8 cellular contexts compared by ENCODE assay signal in genomic region chr7:100895701-100895955, GRCh38. TPM values are rescaled to one million over a fixed set of nuclear protein-coding genes. Genes with fewer than 3 reads are reported as not detected.
DNase-seq lines count a peak whose midpoint lies in the region; ATAC-seq and TF ChIP-seq lines count a peak whose summit lies in the region.

Gene ACHE, minus strand, starts transcription at chr7:100895888. Its CDS starts 1,656 bp downstream, at chr7:100894232.

- H2BK12ac ChIP-seq in H9 (ENCODE audit: insufficient read length, low read depth, low read length): no peak within 1 kb of the TSS

- H3K27ac ChIP-seq in H9 (ENCODE audit: insufficient read length, low read depth, low read length) (no peak within 1 kb of the TSS), iPS-18a (ENCODE audit: low read length) (no peak within 1 kb of the TSS), spleen (peak within 1 kb of the TSS in 5 of 8 donors; percentile 11 to 51 (median 40))

- no peaks in the 10 kb centered on the region for H3K36me3 ChIP-seq in iPS-18a (ENCODE audit: control insufficient read depth, low read depth, low read length)
- H3K36me3 ChIP-seq in spleen: no peaks in the 10 kb centered on the region

- no peak within 1 kb of the TSS for H4K5ac ChIP-seq in H9 (ENCODE audit: insufficient read length, low read depth, low read length)

- H4K91ac ChIP-seq in H9 (ENCODE audit: insufficient read length, low read depth, low read length): no peak within 1 kb of the TSS

- H2BK20ac ChIP-seq in H9 (ENCODE audit: low read depth, low read length, poor library complexity, severe bottlenecking): no peak within 1 kb of the TSS

- H3T11ph ChIP-seq in H9 (ENCODE audit: low read length): no peak within 1 kb of the TSS

- H3K4ac ChIP-seq in H9 (ENCODE audit: low read depth, low read length): no peak within 1 kb of the TSS

- peak within 1 kb of the TSS in 1 of 3 experiments; percentile 14; a peak in 2 of 7 replicates for H3K27ac Mint-ChIP-seq in H9
- peak within 1 kb of the TSS; percentile 51 for H3K27ac Mint-ChIP-seq in activated naive CD8-positive, alpha-beta T cell treated with anti-CD3 and anti-CD28 coated beads, Interleukin-2, amount 10 ng/mL, durations not matched to agents 7 days and 5 days

- no peaks in the 10 kb centered on the region for H3K36me3 Mint-ChIP-seq in H9 (ENCODE audit: insufficient read depth in 1 of 3, low read depth in 3 of 3)
- H3K36me3 Mint-ChIP-seq in activated naive CD8-positive, alpha-beta T cell treated with anti-CD3 and anti-CD28 coated beads, Interleukin-2, amount 10 ng/mL, durations not matched to agents 7 days and 5 days: no peaks in the 10 kb centered on the region

- H3K4me3 ChIP-seq in iPS-18a (ENCODE audit: low read length) (peak within 1 kb of the TSS; percentile 59), spleen (peak within 1 kb of the TSS; percentile 34 to 73 (median 48))

- intact Hi-C loops in spleen (cut with DNase I; ENCODE audit: low total_unique reads): loop anchor here (5.0 kb wide), 1 partner anchor 162 kb away; no protein-coding TSS in a partner anchor

- WGBS in H9 (ENCODE audit: extremely low coverage, insufficient read length, low lambda C conversion rate): no CpG with 5 or more reads among the region's 32 CpGs
- WGBS in spleen, 5 donors: 0 to 2% (median 1%) methylated on average over 10 to 32 of the region's 32 CpGs; no CpG with 5 or more reads in 1 of the 5 donors

- H3K4me1 ChIP-seq in H9 (ENCODE audit: insufficient read depth, low read length) (peaks cover 2% of the 10 kb centered on the region; the same call in 1 of the 2 replicates), iPS-18a (ENCODE audit: control insufficient read depth, low read depth, low read length) (peaks cover 5% of the 10 kb centered on the region), spleen (peaks cover 20 to 46% (median 36%) of the 10 kb centered on the region in 6 donors)

- H3K9me3 Mint-ChIP-seq in H9: no peaks in the 10 kb centered on the region; a peak in 2 of 5 replicates
- H3K9me3 Mint-ChIP-seq in activated naive CD8-positive, alpha-beta T cell treated with anti-CD3 and anti-CD28 coated beads, Interleukin-2, amount 10 ng/mL, durations not matched to agents 7 days and 5 days: no peaks in the 10 kb centered on the region

- H3K79me2 ChIP-seq in H9 (ENCODE audit: insufficient read depth, low read length): no peaks in the 10 kb centered on the region

- no peak for DNase-seq in H9
- DNase-seq in activated naive CD8-positive, alpha-beta T cell treated with anti-CD3 and anti-CD28 coated beads, Interleukin-2, amount 10 ng/mL, durations not matched to agents 7 days and 5 days: no peak
- no peak for DNase-seq in spleen
- no peak for DNase-seq in dermis blood vessel endothelial cell
- DNase-seq in GM20000 (ENCODE audit: low spot score): no peak

- no peak within 1 kb of the TSS for H3K14ac ChIP-seq in H9 (ENCODE audit: insufficient read depth, low read length)

- H3K4me1 Mint-ChIP-seq in H9: peaks cover 23 to 24% of the 10 kb centered on the region in 2 experiments
- peaks cover 13% of the 10 kb centered on the region for H3K4me1 Mint-ChIP-seq in activated naive CD8-positive, alpha-beta T cell treated with anti-CD3 and anti-CD28 coated beads, Interleukin-2, amount 10 ng/mL, durations not matched to agents 7 days and 5 days

- H2AK5ac ChIP-seq in H9 (ENCODE audit: insufficient read length, low read length): no peak within 1 kb of the TSS

- H3K9ac ChIP-seq in H9 (ENCODE audit: extremely low read depth, insufficient read length, low read length) (no peak within 1 kb of the TSS), iPS-18a (ENCODE audit: low read length) (no peak within 1 kb of the TSS)

- H3K23ac ChIP-seq in H9 (ENCODE audit: insufficient read length, low read depth, low read length): no peak within 1 kb of the TSS

- H2BK5ac ChIP-seq in H9 (ENCODE audit: insufficient read length, low read length): no peak within 1 kb of the TSS

- H2AFZ ChIP-seq in H9 (ENCODE audit: low read length): no peak within 1 kb of the TSS

- H4K20me1 ChIP-seq in H9 (ENCODE audit: control insufficient read depth, insufficient read depth, insufficient read length): no peaks in the 10 kb centered on the region

- H3K4me2 ChIP-seq in H9 (ENCODE audit: insufficient read depth, insufficient read length, low read length): peak within 1 kb of the TSS; percentile 33

- peaks cover 25% of the 10 kb centered on the region for H3K27me3 Mint-ChIP-seq in H9 (ENCODE audit: low read depth)
- peaks cover 53% of the 10 kb centered on the region for H3K27me3 Mint-ChIP-seq in activated naive CD8-positive, alpha-beta T cell treated with anti-CD3 and anti-CD28 coated beads, Interleukin-2, amount 10 ng/mL, durations not matched to agents 7 days and 5 days

- POLR2A ChIA-PET in activated naive CD8-positive, alpha-beta T cell treated with anti-CD3 and anti-CD28 coated beads, Interleukin-2, amount 10 ng/mL, durations not matched to agents 7 days and 5 days (lab: Charles Lee): no interaction called here

- H3K9me3 ChIP-seq in H9 (ENCODE audit: control insufficient read depth, low read depth, low read length) (no peaks in the 10 kb centered on the region), iPS-18a (ENCODE audit: control insufficient read depth, low read depth, low read length) (no peaks in the 10 kb centered on the region), spleen (no peaks in the 10 kb centered on the region)

- H3K4me3 Mint-ChIP-seq in H9: peak within 1 kb of the TSS; percentile 68 to 79
- peak within 1 kb of the TSS; percentile 44 for H3K4me3 Mint-ChIP-seq in activated naive CD8-positive, alpha-beta T cell treated with anti-CD3 and anti-CD28 coated beads, Interleukin-2, amount 10 ng/mL, durations not matched to agents 7 days and 5 days

- no peaks in the 10 kb centered on the region for H3K79me1 ChIP-seq in H9 (ENCODE audit: insufficient read depth, low read depth, low read length, poor library complexity, severe bottlenecking)

- TF ChIP-seq POLR2A in spleen (IDR thresholded peaks at IDR 0.05) (no peak), GM18505 (IDR thresholded peaks at IDR 0.05; ENCODE audit: borderline replicate concordance, extremely low read depth, insufficient read depth, insufficient read length) (no peak)

- H3K27me3 ChIP-seq in H9 (ENCODE audit: insufficient read depth, low read length): peaks cover 7% of the 10 kb centered on the region
- peaks cover 19% of the 10 kb centered on the region for H3K27me3 ChIP-seq in iPS-18a (ENCODE audit: control insufficient read depth, insufficient read depth, low read length)
- peaks cover 3 to 99% (median 57%) of the 10 kb centered on the region in 7 donors for H3K27me3 ChIP-seq in spleen (replicated peaks in 1 of 7)

- no peak within 1 kb of the TSS for H2BK15ac ChIP-seq in H9 (ENCODE audit: low read depth, low read length)

- H4K8ac ChIP-seq in H9 (replicated peaks; ENCODE audit: insufficient read length, low read depth, low read length): no peak within 1 kb of the TSS

- H3K56ac ChIP-seq in H9 (ENCODE audit: insufficient read length, low read depth, low read length): no peak within 1 kb of the TSS

- peaks cover 21% of the 10 kb centered on the region for H3K23me2 ChIP-seq in H9 (ENCODE audit: insufficient read length, low read depth, low read length, poor library complexity, severe bottlenecking)

- ATAC-seq in activated naive CD8-positive, alpha-beta T cell treated with anti-CD3 and anti-CD28 coated beads, Interleukin-2, amount 10 ng/mL, durations not matched to agents 7 days and 5 days (ENCODE audit: low read depth): no peak
- no peak for ATAC-seq in GM18505 (IDR thresholded peaks at IDR 0.05; ENCODE audit: unreplicated experiment)
- no peak for ATAC-seq in GM19467 (IDR thresholded peaks at IDR 0.05; ENCODE audit: unreplicated experiment)

- no peak within 1 kb of the TSS for H2BK120ac ChIP-seq in H9 (ENCODE audit: low read depth, low read length, poor library complexity, severe bottlenecking)

- no peak within 1 kb of the TSS for H3K18ac ChIP-seq in H9 (ENCODE audit: insufficient read length, low read depth, low read length)

- no peak for TF ChIP-seq CTCF in H9 (conservative IDR thresholded peaks at IDR 0.05)
- TF ChIP-seq CTCF in spleen (IDR thresholded peaks at IDR 0.05 in 8 of 11, conservative IDR thresholded peaks at IDR 0.05 in 3 of 11): no peak
- no peak for TF ChIP-seq CTCF in GM20000 (IDR thresholded peaks at IDR 0.05; ENCODE audit: extremely low read depth, missing control alignments)

RNA-seq across cellular contexts. Expression of gene ACHE, which starts in this region (rescaled TPM):
- total RNA-seq in H9 (2021): 5.7 and 7.0 TPM in 2 replicates
- under 1 TPM in 1 of 2 experiments, not detected in 1; 0.34 TPM for total RNA-seq in activated naive CD8-positive, alpha-beta T cell treated with anti-CD3 and anti-CD28 coated beads, Interleukin-2, amount 10 ng/mL, durations not matched to agents 7 days and 5 days
- total RNA-seq in spleen: 10 to 100 TPM in 1 of 7 donors, 1 to 10 TPM in 6; 2.1 to 10.8 (median 4.4) TPM
- 1 to 10 TPM; 2.0 to 3.7 (median 3.1) TPM for polyA plus RNA-seq in spleen
- 1.2 and 4.9 TPM in 2 replicates for total RNA-seq in dermis blood vessel endothelial cell

Comparison
In these comparisons a context has a peak if more than half of its experiments do, and no peak if none do; other contexts are left out.
1. H3K27ac ChIP-seq: peak in spleen (5 of 8); none in H9 (single experiment) and iPS-18a (single experiment).